Comparison of ENCODE assay signal across 17 cellular contexts in genomic region chr16:23186171-23186570, GRCh38. TPM values are rescaled to one million over a fixed set of nuclear protein-coding genes. Genes with fewer than 3 reads are reported as not detected.
DNase-seq lines count a peak whose midpoint lies in the region; TF ChIP-seq lines count a peak whose summit lies in the region.
"Had no signal": no experiment of that assay in that cellular context is flagged by ENCODE, and none has a peak within 500 bp of the region (broad histone marks: within the 10 kb centered on the region; RNA-seq: fewer than 3 reads in every experiment).

No MANE protein-coding gene starts in this region.

- H3K4me3 Mint-ChIP-seq in CD8-positive, alpha-beta memory T cell, result no peak overlapping the region
- H3K4me3 Mint-ChIP-seq: CD4-positive, alpha-beta memory T cell had no signal

- peaks cover 0 to 2% (median 0%) of the 10 kb centered on the region in 5 donors for H3K9me3 Mint-ChIP-seq in CD8-positive, alpha-beta memory T cell

- H3K36me3 Mint-ChIP-seq in CD8-positive, alpha-beta memory T cell, result no peaks in the 10 kb centered on the region
- H3K36me3 Mint-ChIP-seq: CD4-positive, alpha-beta memory T cell had no signal

- in situ Hi-C loops in G401 (cut with HindIII; ENCODE audit: low sequenced_read_pairs), result no loop called here

- peaks cover 29 to 65% of the 10 kb centered on the region in 2 donors for H3K27me3 Mint-ChIP-seq in CD8-positive, alpha-beta memory T cell

- H3K27ac ChIP-seq in A673 (ENCODE audit: low read depth, low read length, poor library complexity, severe bottlenecking), result no peak overlapping the region
- H3K27ac ChIP-seq in CD8-positive, alpha-beta memory T cell (ENCODE audit: low read depth, low read length), result no peak overlapping the region
- H3K27ac ChIP-seq: 22Rv1 had no signal

- POLR2A ChIA-PET in A673 (lab: Charles Lee; ENCODE audit: low non-redundant PET), result interaction anchor here (0.7 kb wide), 1 partner anchor 114 kb away, joined by 4 read pairs; no protein-coding TSS in a partner anchor
- POLR2A ChIA-PET in CD8-positive, alpha-beta memory T cell (lab: Charles Lee), result interaction anchor here (0.6 kb wide), 1 partner anchor 1332 kb away, joined by 8 read pairs; no protein-coding TSS in a partner anchor

- H3K27me3 ChIP-seq in A673 (replicated peaks; ENCODE audit: insufficient read depth, low read depth, low read length, poor library complexity), result no peaks in the 10 kb centered on the region
- H3K27me3 ChIP-seq in CD8-positive, alpha-beta memory T cell (ENCODE audit: insufficient read depth, low read length, poor library complexity, severe bottlenecking), result peaks cover 31% of the 10 kb centered on the region

- intact Hi-C loops in A673 (cut with micrococcal nuclease; ENCODE audit: unreplicated experiment), result loop anchor here (10.0 kb wide), 1 partner anchor 59 kb away; no protein-coding TSS in a partner anchor

- CTCF ChIA-PET in A673 (lab: Charles Lee), result no interaction called here
- CTCF ChIA-PET in CD8-positive, alpha-beta memory T cell (lab: Charles Lee), result no interaction called here

- H3K36me3 ChIP-seq in A673 (ENCODE audit: insufficient read depth, low read length, poor library complexity, severe bottlenecking), result peaks cover 5% of the 10 kb centered on the region
- no peaks in the 10 kb centered on the region for H3K36me3 ChIP-seq in CD8-positive, alpha-beta memory T cell (ENCODE audit: insufficient read depth, low read length)

- DNase-seq in DMS 273 (lab: John Stamatoyannopoulos, UW; ENCODE audit: unreplicated experiment) (peak; percentile 49), DMS 273 treated with DMSO at 0.1 percent for 48 hours (lab: John Stamatoyannopoulos, UW) (no peak), A673 (ENCODE audit: low spot score) (no peak), G401 (ENCODE audit: low spot score) (peak; percentile 48), cerebellum (ENCODE audit: low spot score) (peak; percentile 20), LoVo (ENCODE audit: low spot score) (no peak)
- DNase-seq in CD8-positive, alpha-beta memory T cell, result no peak
- DNase-seq in activated CD4-positive, alpha-beta T cell treated with anti-CD3 and anti-CD28 coated beads, Interleukin-2, amount 50 U/mL, for 1 hour, result no peak
- DNase-seq: AML-193; Caco-2; CD4-positive, alpha-beta memory T cell; DMS79; GDM1; IMR-90; KBM-7 had no signal

- H3K9me3 ChIP-seq in A673 (ENCODE audit: low read depth, low read length, poor library complexity, severe bottlenecking), result no peaks in the 10 kb centered on the region
- H3K9me3 ChIP-seq in CD8-positive, alpha-beta memory T cell (ENCODE audit: low read length), result no peaks in the 10 kb centered on the region
- H3K9me3 ChIP-seq: Caco-2 had no signal

- peaks cover 6% of the 10 kb centered on the region for H3K4me1 ChIP-seq in A673 (ENCODE audit: insufficient read depth, low read length, poor library complexity, severe bottlenecking)
- peaks cover 4% of the 10 kb centered on the region for H3K4me1 ChIP-seq in CD8-positive, alpha-beta memory T cell (ENCODE audit: insufficient read depth, low read length)

- peak overlapping the region; percentile 69 for H3K4me3 ChIP-seq in A673 (ENCODE audit: low read depth, low read length, poor library complexity, severe bottlenecking)
- no peak overlapping the region for H3K4me3 ChIP-seq in CD8-positive, alpha-beta memory T cell (ENCODE audit: low read length)

- no TSS peak for BruUV-seq in A673 (replicated peaks; lab: Mats Ljungman, UMichigan)

- H3K4me1 Mint-ChIP-seq in CD8-positive, alpha-beta memory T cell, result peaks cover 5 to 12% (median 11%) of the 10 kb centered on the region in 3 donors

- no peak overlapping the region for H3K27ac Mint-ChIP-seq in CD8-positive, alpha-beta memory T cell
- H3K27ac Mint-ChIP-seq: CD4-positive, alpha-beta memory T cell had no signal

- no peak for TF ChIP-seq CTCF in A673 (conservative IDR thresholded peaks at IDR 0.05; ENCODE audit: low read depth, low read length)

RNA-seq across cellular contexts. Expression of gene SCNN1G, which starts 3.6 kb away (rescaled TPM):
- total RNA-seq in A673 (2021) (15.6 and 22.3 TPM in 2 replicates), cerebellum (0.27 TPM)
- total RNA-seq in G401 (2014; rRNA removed; shearing (Covaris generic)), result not detected in 2 replicates
- not detected for total RNA-seq in CD8-positive, alpha-beta memory T cell
- not detected for polyA plus RNA-seq in CD8-positive, alpha-beta memory T cell
- total RNA-seq: Caco-2; CD4-positive, alpha-beta memory T cell; H4; IMR-90 had no signal
- polyA plus RNA-seq: CD4-positive, alpha-beta memory T cell; IMR-90 had no signal

RNA-seq across cellular contexts. Expression of gene USP31, which starts 36.9 kb away (rescaled TPM):
- total RNA-seq in A673 (2021) (27.4 and 34.4 TPM in 2 replicates), cerebellum (25.4 TPM)
- 2.4 and 3.0 TPM in 2 replicates for total RNA-seq in G401 (2014; rRNA removed; shearing (Covaris generic))
- total RNA-seq in CD8-positive, alpha-beta memory T cell, result 1 to 10 TPM; 8.2 to 9.7 TPM
- polyA plus RNA-seq in CD8-positive, alpha-beta memory T cell, result 0.87 TPM

Comparison
In these comparisons a context has a peak if more than half of its experiments do, and no peak if none do; other contexts are left out.
1. DNase-seq: peak in DMS 273 (single experiment), G401 (single experiment) and cerebellum (single experiment); none in DMS 273 treated with DMSO at 0.1 percent for 48 hours (single experiment), A673 (single experiment), LoVo (single experiment), CD8-positive, alpha-beta memory T cell (0 of 5) and activated CD4-positive, alpha-beta T cell treated with anti-CD3 and anti-CD28 coated beads, Interleukin-2, amount 50 U/mL, for 1 hour (single experiment).
2. RNA of gene SCNN1G, which starts 3.6 kb away (total RNA-seq): 15.6 to 22.3 TPM in A673; 0.27 TPM in cerebellum (single experiment), not detected in G401 and not detected in CD8-positive, alpha-beta memory T cell; every median in the first group is over 10 times any median in the second.